In genomic region chr10:74816824-74817498, GRCh38 we compare ENCODE assay signal across 1 cellular context.
TF ChIP-seq lines count a peak whose summit lies in the region.

No MANE protein-coding gene starts in this region.

TF ChIP-seq in K562, 482 proteins besides CTCF, POLR2A, EP300 and RAD21 (continued from another document):
- TF ChIP-seq CBX3 (IDR thresholded peaks at IDR 0.05; ENCODE audit: borderline replicate concordance in 1 of 2, low read length in 2 of 2) (peak in 1 of 2 experiments; percentile 100; a peak in 2 of 3 replicates), ZNF12 (CRISPR knock-in tag; IDR thresholded peaks at IDR 0.05) (no peak), SETDB1 (IDR thresholded peaks at IDR 0.05; ENCODE audit: low read length) (no peak), CEBPB (tag; IDR thresholded peaks at IDR 0.05) (peak; percentile 31; the same call in 1 of the 2 replicates), SUPT5H (IDR thresholded peaks at IDR 0.05) (no peak), NBN (IDR thresholded peaks at IDR 0.05; ENCODE audit: low read depth) (peak; percentile 71; the same call in 1 of the 2 replicates), GTF2F1 (IDR thresholded peaks at IDR 0.05; ENCODE audit: low read depth, low read length) (no peak), SMARCE1 (IDR thresholded peaks at IDR 0.05) (no peak), HMGN3 (IDR thresholded peaks at IDR 0.05; ENCODE audit: borderline replicate concordance, extremely low read depth, insufficient read length, low read depth, low read length) (no peak), ILK (tag; IDR thresholded peaks at IDR 0.05; ENCODE audit: borderline replicate concordance, low read depth) (no peak), SRSF3 (IDR thresholded peaks at IDR 0.05; ENCODE audit: insufficient read depth, low read length) (no peak), CREM (IDR thresholded peaks at IDR 0.05; ENCODE audit: low read depth) (0 out of 2 replicates have a peak, but pooled peaks have one; percentile 19), ETV1 (tag; conservative IDR thresholded peaks at IDR 0.05; ENCODE audit: low read depth) (peak; percentile 74), ELF1 (tag; IDR thresholded peaks at IDR 0.05) (0 out of 2 replicates have a peak, but pooled peaks have one; percentile 20), ILF3 (IDR thresholded peaks at IDR 0.05; ENCODE audit: borderline replicate concordance) (no peak), TCF3 (CRISPR knock-in tag; IDR thresholded peaks at IDR 0.05) (peak; percentile 34), ATF3 (IDR thresholded peaks at IDR 0.05) (peak; percentile 76), ATF3 (CRISPR knock-in tag; conservative IDR thresholded peaks at IDR 0.05) (no peak; the same call in 1 of the 2 replicates), HDAC8 (tag; IDR thresholded peaks at IDR 0.05) (no peak), SMAD4 (CRISPR knock-in tag; conservative IDR thresholded peaks at IDR 0.05) (no peak), MTA3 (IDR thresholded peaks at IDR 0.05; ENCODE audit: borderline replicate concordance) (peak; percentile 59; the same call in 1 of the 2 replicates), LEF1 (IDR thresholded peaks at IDR 0.05) (no peak), ZNF408 (CRISPR knock-in tag; IDR thresholded peaks at IDR 0.05; ENCODE audit: low read depth) (no peak), ARNT (IDR thresholded peaks at IDR 0.05) (peak in 1 of 2 experiments; percentile 67; a peak in 1 of 4 replicates), THRAP3 (IDR thresholded peaks at IDR 0.05; ENCODE audit: borderline replicate concordance) (no peak), KDM1A (IDR thresholded peaks at IDR 0.05) (0 out of 4 replicates have a peak, but pooled peaks of 1 of the 2 experiments have one; percentile 10), ELF2 (CRISPR knock-in tag; IDR thresholded peaks at IDR 0.05) (no peak), TRIM28 (IDR thresholded peaks at IDR 0.05) (peak; percentile 99), ZSCAN29 (IDR thresholded peaks at IDR 0.05) (no peak), ZNF253 (CRISPR knock-in tag; conservative IDR thresholded peaks at IDR 0.05) (no peak), HDAC6 (IDR thresholded peaks at IDR 0.05; ENCODE audit: low read depth, low read length) (no peak), PHF20 (IDR thresholded peaks at IDR 0.05; ENCODE audit: partially characterized antibody) (no peak), FOXJ2 (tag; IDR thresholded peaks at IDR 0.05) (peak; percentile 54; the same call in 1 of the 2 replicates), MCM2 (IDR thresholded peaks at IDR 0.05; ENCODE audit: low read depth) (no peak), ZC3H4 (CRISPR knock-in tag; IDR thresholded peaks at IDR 0.05; ENCODE audit: borderline replicate concordance) (no peak)
- TF ChIP-seq, protein P1, sequence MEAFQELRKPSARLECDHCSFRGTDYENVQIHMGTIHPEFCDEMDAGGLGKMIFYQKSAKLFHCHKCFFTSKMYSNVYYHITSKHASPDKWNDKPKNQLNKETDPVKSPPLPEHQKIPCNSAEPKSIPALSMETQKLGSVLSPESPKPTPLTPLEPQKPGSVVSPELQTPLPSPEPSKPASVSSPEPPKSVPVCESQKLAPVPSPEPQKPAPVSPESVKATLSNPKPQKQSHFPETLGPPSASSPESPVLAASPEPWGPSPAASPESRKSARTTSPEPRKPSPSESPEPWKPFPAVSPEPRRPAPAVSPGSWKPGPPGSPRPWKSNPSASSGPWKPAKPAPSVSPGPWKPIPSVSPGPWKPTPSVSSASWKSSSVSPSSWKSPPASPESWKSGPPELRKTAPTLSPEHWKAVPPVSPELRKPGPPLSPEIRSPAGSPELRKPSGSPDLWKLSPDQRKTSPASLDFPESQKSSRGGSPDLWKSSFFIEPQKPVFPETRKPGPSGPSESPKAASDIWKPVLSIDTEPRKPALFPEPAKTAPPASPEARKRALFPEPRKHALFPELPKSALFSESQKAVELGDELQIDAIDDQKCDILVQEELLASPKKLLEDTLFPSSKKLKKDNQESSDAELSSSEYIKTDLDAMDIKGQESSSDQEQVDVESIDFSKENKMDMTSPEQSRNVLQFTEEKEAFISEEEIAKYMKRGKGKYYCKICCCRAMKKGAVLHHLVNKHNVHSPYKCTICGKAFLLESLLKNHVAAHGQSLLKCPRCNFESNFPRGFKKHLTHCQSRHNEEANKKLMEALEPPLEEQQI (IDR thresholded peaks at IDR 0.05), result no peak
- TF ChIP-seq, protein P2, sequence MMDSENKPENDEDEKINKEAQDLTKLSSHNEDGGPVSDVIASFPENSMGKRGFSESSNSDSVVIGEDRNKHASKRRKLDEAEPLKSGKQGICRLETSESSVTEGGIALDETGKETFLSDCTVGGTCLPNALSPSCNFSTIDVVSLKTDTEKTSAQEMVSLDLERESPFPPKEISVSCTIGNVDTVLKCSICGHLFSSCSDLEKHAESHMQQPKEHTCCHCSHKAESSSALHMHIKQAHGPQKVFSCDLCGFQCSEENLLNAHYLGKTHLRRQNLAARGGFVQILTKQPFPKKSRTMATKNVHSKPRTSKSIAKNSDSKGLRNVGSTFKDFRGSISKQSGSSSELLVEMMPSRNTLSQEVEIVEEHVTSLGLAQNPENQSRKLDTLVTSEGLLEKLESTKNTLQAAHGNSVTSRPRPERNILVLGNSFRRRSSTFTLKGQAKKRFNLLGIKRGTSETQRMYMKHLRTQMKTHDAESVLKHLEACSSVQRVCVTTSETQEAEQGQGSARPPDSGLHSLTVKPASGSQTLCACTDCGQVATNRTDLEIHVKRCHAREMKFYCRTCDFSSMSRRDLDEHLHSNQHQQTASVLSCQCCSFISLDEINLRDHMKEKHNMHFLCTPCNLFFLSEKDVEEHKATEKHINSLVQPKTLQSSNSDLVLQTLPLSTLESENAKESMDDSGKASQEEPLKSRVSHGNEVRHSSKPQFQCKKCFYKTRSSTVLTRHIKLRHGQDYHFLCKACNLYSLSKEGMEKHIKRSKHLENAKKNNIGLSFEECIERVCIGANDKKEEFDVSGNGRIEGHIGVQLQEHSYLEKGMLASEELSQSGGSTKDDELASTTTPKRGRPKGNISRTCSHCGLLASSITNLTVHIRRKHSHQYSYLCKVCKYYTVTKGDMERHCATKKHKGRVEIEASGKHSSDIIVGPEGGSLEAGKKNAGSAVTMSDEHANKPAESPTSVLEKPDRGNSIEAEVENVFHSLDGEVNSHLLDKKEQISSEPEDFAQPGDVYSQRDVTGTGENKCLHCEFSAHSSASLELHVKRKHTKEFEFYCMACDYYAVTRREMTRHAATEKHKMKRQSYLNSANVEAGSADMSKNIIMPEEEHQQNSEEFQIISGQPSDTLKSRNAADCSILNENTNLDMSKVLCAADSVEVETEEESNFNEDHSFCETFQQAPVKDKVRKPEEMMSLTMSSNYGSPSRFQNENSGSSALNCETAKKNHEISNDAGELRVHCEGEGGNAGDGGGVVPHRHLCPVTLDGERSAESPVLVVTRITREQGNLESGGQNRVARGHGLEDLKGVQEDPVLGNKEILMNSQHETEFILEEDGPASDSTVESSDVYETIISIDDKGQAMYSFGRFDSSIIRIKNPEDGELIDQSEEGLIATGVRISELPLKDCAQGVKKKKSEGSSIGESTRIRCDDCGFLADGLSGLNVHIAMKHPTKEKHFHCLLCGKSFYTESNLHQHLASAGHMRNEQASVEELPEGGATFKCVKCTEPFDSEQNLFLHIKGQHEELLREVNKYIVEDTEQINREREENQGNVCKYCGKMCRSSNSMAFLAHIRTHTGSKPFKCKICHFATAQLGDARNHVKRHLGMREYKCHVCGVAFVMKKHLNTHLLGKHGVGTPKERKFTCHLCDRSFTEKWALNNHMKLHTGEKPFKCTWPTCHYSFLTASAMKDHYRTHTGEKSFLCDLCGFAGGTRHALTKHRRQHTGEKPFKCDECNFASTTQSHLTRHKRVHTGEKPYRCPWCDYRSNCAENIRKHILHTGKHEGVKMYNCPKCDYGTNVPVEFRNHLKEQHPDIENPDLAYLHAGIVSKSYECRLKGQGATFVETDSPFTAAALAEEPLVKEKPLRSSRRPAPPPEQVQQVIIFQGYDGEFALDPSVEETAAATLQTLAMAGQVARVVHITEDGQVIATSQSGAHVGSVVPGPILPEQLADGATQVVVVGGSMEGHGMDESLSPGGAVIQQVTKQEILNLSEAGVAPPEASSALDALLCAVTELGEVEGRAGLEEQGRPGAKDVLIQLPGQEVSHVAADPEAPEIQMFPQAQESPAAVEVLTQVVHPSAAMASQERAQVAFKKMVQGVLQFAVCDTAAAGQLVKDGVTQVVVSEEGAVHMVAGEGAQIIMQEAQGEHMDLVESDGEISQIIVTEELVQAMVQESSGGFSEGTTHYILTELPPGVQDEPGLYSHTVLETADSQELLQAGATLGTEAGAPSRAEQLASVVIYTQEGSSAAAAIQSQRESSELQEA (IDR thresholded peaks at IDR 0.05; ENCODE audit: low read depth), result no peak
- TF ChIP-seq, protein P3, sequence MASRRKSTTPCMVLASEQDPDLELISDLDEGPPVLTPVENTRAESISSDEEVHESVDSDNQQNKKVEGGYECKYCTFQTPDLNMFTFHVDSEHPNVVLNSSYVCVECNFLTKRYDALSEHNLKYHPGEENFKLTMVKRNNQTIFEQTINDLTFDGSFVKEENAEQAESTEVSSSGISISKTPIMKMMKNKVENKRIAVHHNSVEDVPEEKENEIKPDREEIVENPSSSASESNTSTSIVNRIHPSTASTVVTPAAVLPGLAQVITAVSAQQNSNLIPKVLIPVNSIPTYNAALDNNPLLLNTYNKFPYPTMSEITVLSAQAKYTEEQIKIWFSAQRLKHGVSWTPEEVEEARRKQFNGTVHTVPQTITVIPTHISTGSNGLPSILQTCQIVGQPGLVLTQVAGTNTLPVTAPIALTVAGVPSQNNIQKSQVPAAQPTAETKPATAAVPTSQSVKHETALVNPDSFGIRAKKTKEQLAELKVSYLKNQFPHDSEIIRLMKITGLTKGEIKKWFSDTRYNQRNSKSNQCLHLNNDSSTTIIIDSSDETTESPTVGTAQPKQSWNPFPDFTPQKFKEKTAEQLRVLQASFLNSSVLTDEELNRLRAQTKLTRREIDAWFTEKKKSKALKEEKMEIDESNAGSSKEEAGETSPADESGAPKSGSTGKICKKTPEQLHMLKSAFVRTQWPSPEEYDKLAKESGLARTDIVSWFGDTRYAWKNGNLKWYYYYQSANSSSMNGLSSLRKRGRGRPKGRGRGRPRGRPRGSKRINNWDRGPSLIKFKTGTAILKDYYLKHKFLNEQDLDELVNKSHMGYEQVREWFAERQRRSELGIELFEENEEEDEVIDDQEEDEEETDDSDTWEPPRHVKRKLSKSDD (conservative IDR thresholded peaks at IDR 0.05; ENCODE audit: low read length), result no peak
